In the genomic region with DNA sequence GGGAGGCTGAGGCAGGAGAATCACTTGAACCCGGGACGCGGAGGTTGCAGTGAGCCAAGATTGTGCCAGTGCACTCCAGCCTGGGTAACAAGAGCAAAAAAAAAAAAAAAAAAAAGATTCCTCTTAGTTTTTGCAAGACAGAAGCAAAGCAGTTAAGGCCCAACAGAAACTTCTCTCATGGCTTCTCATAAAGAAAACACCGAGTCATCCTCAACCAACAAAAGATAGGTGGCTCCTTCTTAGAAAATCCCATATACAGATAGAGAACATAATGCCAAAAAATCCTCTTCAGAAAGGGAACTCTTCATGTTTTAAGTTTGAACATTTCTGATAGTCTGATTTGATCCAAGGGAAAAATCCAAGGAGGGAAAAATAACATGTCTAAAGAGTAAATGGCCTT, we compare ENCODE assay signal across 2 cellular contexts.
TF ChIP-seq lines count a peak whose summit lies in the region.

No MANE protein-coding gene starts in this region.

TF ChIP-seq in GM23338, 12 proteins besides CTCF, POLR2A, EP300 and RAD21:
- TF ChIP-seq CREB1 (CRISPR knock-in tag; IDR thresholded peaks at IDR 0.05; ENCODE audit: low read depth) (no peak), POLR2AphosphoS5 (IDR thresholded peaks at IDR 0.05; ENCODE audit: low read depth) (no peak), STAT1 (IDR thresholded peaks at IDR 0.05; ENCODE audit: unreplicated experiment) (no peak)

TF ChIP-seq in IMR-90, 13 proteins besides CTCF, POLR2A, EP300 and RAD21:
- TF ChIP-seq NFE2L2 (IDR thresholded peaks at IDR 0.05; ENCODE audit: low read depth, low read length): peak; percentile 73
- TF ChIP-seq MAFK (IDR thresholded peaks at IDR 0.05; ENCODE audit: low read depth, low read length): 0 out of 2 replicates have a peak, but pooled peaks have one; percentile 7
- TF ChIP-seq RCOR1 (IDR thresholded peaks at IDR 0.05; ENCODE audit: insufficient replicate concordance, low read length): no peak
